Comparison of ENCODE assay signal across 8 cellular contexts in genomic region chr19:1650627-1651009, GRCh38. TPM values are rescaled to one million over a fixed set of nuclear protein-coding genes. Genes with fewer than 3 reads are reported as not detected.
A peak's percentile ranks its signal among the peaks of the same experiment; 100 is the strongest.
DNase-seq lines count a peak whose midpoint lies in the region; ATAC-seq, FAIRE-seq and TF ChIP-seq lines count a peak whose summit lies in the region.

No MANE protein-coding gene starts in this region.

- H3K27me3 ChIP-seq in right cardiac atrium (ENCODE audit: control insufficient read depth, insufficient read depth) (no peaks in the 10 kb centered on the region), stomach (peaks cover 0 to 5% (median 0%) of the 10 kb centered on the region in 3 donors)

- TF ChIP-seq CTCF in WTC11 (IDR thresholded peaks at IDR 0.05) (no peak), stomach (IDR thresholded peaks at IDR 0.05) (no peak)

- POLR2A ChIA-PET in WTC11 (lab: Charles Lee), result interaction anchor here (0.7 kb wide), 1 partner anchor 60 kb away, joined by 3 read pairs; no protein-coding TSS in a partner anchor

- WGBS in right cardiac atrium, result 20% methylated on average over 13 of the region's 13 CpGs
- 9 to 35% (median 26%) methylated on average over 8 to 13 of the region's 13 CpGs for WGBS in stomach, 5 donors

- H3K27ac ChIP-seq in right cardiac atrium (ENCODE audit: low read length), result no peak overlapping the region
- peak overlapping the region in 4 of 5 donors; percentile 69 to 87 (median 82) for H3K27ac ChIP-seq in stomach

- peaks cover 10 to 42% (median 34%) of the 10 kb centered on the region in 4 donors for H3K36me3 ChIP-seq in stomach

- peak overlapping the region; percentile 100 for H3K4me3 ChIP-seq in right cardiac atrium (ENCODE audit: low read length)
- peak overlapping the region; percentile 76 to 95 (median 88) for H3K4me3 ChIP-seq in stomach

- peaks cover 6% of the 10 kb centered on the region for H3K4me1 Mint-ChIP-seq in WTC11

- peak; percentile 5; the same call in 1 of the 2 replicates for ATAC-seq in WTC11
- no peak for ATAC-seq in right cardiac atrium
- no peak for ATAC-seq in HG02642 (IDR thresholded peaks at IDR 0.05; ENCODE audit: poor library complexity, unreplicated experiment)

- H3K27ac Mint-ChIP-seq in WTC11, result peak overlapping the region; percentile 94

- no peaks in the 10 kb centered on the region for H3K27me3 Mint-ChIP-seq in WTC11 (ENCODE audit: low read depth)

- peak overlapping the region; percentile 94 for H3K4me3 Mint-ChIP-seq in WTC11

- TF ChIP-seq EP300 in stomach (IDR thresholded peaks at IDR 0.05), result no peak

- H3K9me3 Mint-ChIP-seq in WTC11, result no peaks in the 10 kb centered on the region

- CTCF ChIA-PET in WTC11 (lab: Charles Lee), result interaction anchor here (1.0 to 3.7 kb wide), 6 partner anchors 22 to 187 kb away, joined by 3 to 14 read pairs (median 5); no protein-coding TSS in a partner anchor

- no peak for FAIRE-seq in GM12892 (lab: Jason Lieb, UNC)

- H3K4me1 ChIP-seq in right cardiac atrium (ENCODE audit: control insufficient read depth, insufficient read depth, low read length) (no peaks in the 10 kb centered on the region), stomach (peaks cover 21 to 43% (median 32%) of the 10 kb centered on the region in 4 donors)

- H3K36me3 Mint-ChIP-seq in WTC11, result peaks cover 25% of the 10 kb centered on the region

- intact Hi-C loops in right cardiac atrium (cut with DNase I), result loop anchor here in 1 of 4 donors (5.0 kb wide), 1 partner anchor 43 kb away; the partner anchor contains the start of gene UQCR11
- intact Hi-C loops in stomach (cut with DNase I; ENCODE audit: low total_unique reads), result no loop called here

- no peak for TF ChIP-seq POLR2A in stomach (IDR thresholded peaks at IDR 0.05)
- TF ChIP-seq POLR2A in GM12892 (IDR thresholded peaks at IDR 0.05; ENCODE audit: low read depth, low read length), result no peak

- H3K9me3 ChIP-seq in right cardiac atrium (ENCODE audit: control insufficient read depth, low read length) (no peaks in the 10 kb centered on the region), stomach (no peaks in the 10 kb centered on the region)

- DNase-seq in activated T-cell treated with anti-CD3 and anti-CD28 coated beads, Interleukin-2, amount 50 U/mL, for 1 hour, result peak; percentile 41
- DNase-seq in activated T-cell treated with anti-CD3 and anti-CD28 coated beads for 4 hours (no peak), WTC11 (ENCODE audit: low spot score) (peak; percentile 61), right cardiac atrium (no peak), stomach (no peak), GM12892 (ENCODE audit: insufficient read length) (no peak)
- no peak for DNase-seq in NK-92 treated with Interleukin-12 subunit alpha and Interleukin-12 subunit beta, amount 100 ng/mL, for 24 hours (lab: John Stamatoyannopoulos, UW)

TF ChIP-seq in WTC11, 78 proteins besides CTCF, POLR2A, EP300 and RAD21:
- TF ChIP-seq NR3C1 (CRISPR knock-in tag; conservative IDR thresholded peaks at IDR 0.05; ENCODE audit: low read depth), result no peak
- no peak for TF ChIP-seq ATF3 (CRISPR knock-in tag; conservative IDR thresholded peaks at IDR 0.05)
- no peak for TF ChIP-seq TP53 (CRISPR knock-in tag; IDR thresholded peaks at IDR 0.05)
- no peak for TF ChIP-seq SP1 (CRISPR knock-in tag; conservative IDR thresholded peaks at IDR 0.05)
- TF ChIP-seq FOXP1 (CRISPR knock-in tag; IDR thresholded peaks at IDR 0.05; ENCODE audit: borderline replicate concordance), result no peak
- no peak for TF ChIP-seq NFE2L1 (CRISPR knock-in tag; IDR thresholded peaks at IDR 0.05)
- TF ChIP-seq MAX (CRISPR knock-in tag; IDR thresholded peaks at IDR 0.05), result no peak
- TF ChIP-seq NFYB (CRISPR knock-in tag; conservative IDR thresholded peaks at IDR 0.05; ENCODE audit: low read depth), result no peak

RNA-seq across cellular contexts. Expression of gene TCF3, which starts 1.8 kb away (rescaled TPM):
- total RNA-seq in WTC11 (2021) (323 to 350 TPM (median 324 TPM) in 3 replicates), right cardiac atrium (10 to 100 TPM; 20.1 to 23.6 (median 22.4) TPM), stomach (10 to 100 TPM; 12.8 to 90.2 (median 34.8) TPM)
- polyA plus RNA-seq in right cardiac atrium (15.3 TPM), stomach (10 to 100 TPM; 30.2 to 34.6 (median 33.7) TPM)
- 122 TPM for polyA plus RNA-seq in GM12892 (2012; ENCODE audit: missing spikeins)

RNA-seq across cellular contexts. Expression of gene UQCR11, which starts 45.4 kb away (rescaled TPM):
- total RNA-seq in WTC11 (2021) (195 to 198 TPM (median 196 TPM) in 3 replicates), right cardiac atrium (100 to 1,000 TPM; 639 to 958 (median 854) TPM), stomach (100 to 1,000 TPM in 3 of 5 donors, 10 to 100 TPM in 2; 32.2 to 659 (median 151) TPM)
- polyA plus RNA-seq in right cardiac atrium (472 TPM), stomach (100 to 1,000 TPM; 140 to 217 (median 191) TPM)
- 152 TPM for polyA plus RNA-seq in GM12892 (2012; ENCODE audit: missing spikeins)

RNA-seq across cellular contexts. Expression of gene MBD3, which starts 58.0 kb away (rescaled TPM):
- total RNA-seq in WTC11 (2021), result 90.2 to 94.8 TPM (median 93.2 TPM) in 3 replicates
- total RNA-seq in right cardiac atrium, result 10 to 100 TPM; 45.8 to 63.0 (median 58.9) TPM
- 96.2 TPM for polyA plus RNA-seq in right cardiac atrium
- total RNA-seq in stomach, result 100 to 1,000 TPM in 1 of 5 donors, 10 to 100 TPM in 4; 39.8 to 154 (median 46.2) TPM
- polyA plus RNA-seq in stomach, result 100 to 1,000 TPM in 1 of 3 donors, 10 to 100 TPM in 2; 53.2 to 107 (median 61.6) TPM
- polyA plus RNA-seq in GM12892 (2012; ENCODE audit: missing spikeins), result 12.4 TPM

Comparison
In these comparisons a context has a peak if more than half of its experiments do, and no peak if none do; other contexts are left out.
1. DNase-seq: peak in activated T-cell treated with anti-CD3 and anti-CD28 coated beads, Interleukin-2, amount 50 U/mL, for 1 hour (single experiment) and WTC11 (single experiment); none in activated T-cell treated with anti-CD3 and anti-CD28 coated beads for 4 hours (single experiment), right cardiac atrium (0 of 3), stomach (single experiment), NK-92 treated with Interleukin-12 subunit alpha and Interleukin-12 subunit beta, amount 100 ng/mL, for 24 hours (single experiment) and GM12892 (single experiment).